ENCODE assay signal across 1 cellular context in genomic region chr11:63888170-63889086, GRCh38.
TF ChIP-seq lines count a peak whose summit lies in the region.

No MANE protein-coding gene starts in this region.

TF ChIP-seq in GM12878, 131 proteins besides CTCF, POLR2A, EP300 and RAD21:
- TF ChIP-seq HDGF (IDR thresholded peaks at IDR 0.05) = 0 out of 2 replicates have a peak, but pooled peaks have one; percentile 29
- TF ChIP-seq PBX3 (IDR thresholded peaks at IDR 0.05; ENCODE audit: insufficient replicate concordance, low read depth, low read length) = no peak
- peak; percentile 71 for TF ChIP-seq GABPA (IDR thresholded peaks at IDR 0.05; ENCODE audit: low read depth)
- peak; percentile 79 for TF ChIP-seq TCF12 (IDR thresholded peaks at IDR 0.05; ENCODE audit: low read depth, low read length)
- 0 out of 2 replicates have a peak, but pooled peaks have one; percentile 20 for TF ChIP-seq NR2F1 (conservative IDR thresholded peaks at IDR 0.05)
- TF ChIP-seq RUNX3 (IDR thresholded peaks at IDR 0.05; ENCODE audit: low read length) = peak; percentile 53
- TF ChIP-seq NRF1 (conservative IDR thresholded peaks at IDR 0.05; ENCODE audit: low read depth, low read length) = no peak
